In the genomic region with DNA sequence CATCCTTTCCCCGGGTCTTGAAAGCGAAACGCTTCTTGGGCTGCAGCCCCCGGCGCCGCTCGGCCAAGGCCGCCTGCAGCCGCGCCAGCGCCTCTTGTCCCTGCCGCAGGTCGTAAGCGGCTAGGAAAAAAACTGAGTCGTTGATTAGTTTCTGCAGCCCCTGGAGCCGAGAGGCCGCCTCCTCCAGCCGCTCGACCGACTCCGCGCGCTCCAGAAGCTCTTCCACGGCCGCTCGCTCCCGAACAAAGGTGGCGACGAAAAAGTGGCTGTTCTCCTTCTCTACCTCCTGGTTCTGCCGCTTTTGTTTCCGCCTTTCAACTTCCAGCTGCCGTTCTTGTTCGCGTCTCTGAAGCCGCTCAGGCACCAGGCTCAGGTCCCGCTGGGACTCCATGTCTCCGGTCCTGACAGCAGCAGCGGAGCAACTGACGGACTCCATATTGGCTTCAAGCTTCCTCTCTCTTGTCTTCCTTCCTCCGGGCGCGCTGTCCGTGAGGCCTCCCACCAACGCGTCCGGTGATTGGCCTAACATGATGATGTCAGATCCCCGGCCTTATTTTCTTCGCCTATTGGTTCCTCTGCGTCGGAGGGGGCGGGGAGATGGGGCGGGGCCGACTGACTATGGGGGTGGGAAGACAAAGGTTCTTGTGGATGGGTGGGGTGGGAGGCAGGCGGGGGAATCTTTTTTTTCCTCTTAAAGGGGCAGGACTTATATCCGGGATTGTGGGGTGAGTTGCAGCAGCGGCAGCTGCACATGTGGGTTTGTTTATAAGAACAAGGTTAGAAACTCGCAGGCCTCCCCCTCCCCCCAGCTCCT, we compare ENCODE assay signal across 1 cellular context.
TF ChIP-seq lines count a peak whose summit lies in the region.

A gene with protein sequence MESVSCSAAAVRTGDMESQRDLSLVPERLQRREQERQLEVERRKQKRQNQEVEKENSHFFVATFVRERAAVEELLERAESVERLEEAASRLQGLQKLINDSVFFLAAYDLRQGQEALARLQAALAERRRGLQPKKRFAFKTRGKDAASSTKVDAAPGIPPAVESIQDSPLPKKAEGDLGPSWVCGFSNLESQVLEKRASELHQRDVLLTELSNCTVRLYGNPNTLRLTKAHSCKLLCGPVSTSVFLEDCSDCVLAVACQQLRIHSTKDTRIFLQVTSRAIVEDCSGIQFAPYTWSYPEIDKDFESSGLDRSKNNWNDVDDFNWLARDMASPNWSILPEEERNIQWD (minus strand): TSS at position 466 of the 814 bp plus-strand sequence. CDS start 30 bp downstream, at position 436.

TF ChIP-seq in GM23338, 12 proteins besides CTCF, POLR2A, EP300 and RAD21 (continued from another document):
- TF ChIP-seq, protein P1, sequence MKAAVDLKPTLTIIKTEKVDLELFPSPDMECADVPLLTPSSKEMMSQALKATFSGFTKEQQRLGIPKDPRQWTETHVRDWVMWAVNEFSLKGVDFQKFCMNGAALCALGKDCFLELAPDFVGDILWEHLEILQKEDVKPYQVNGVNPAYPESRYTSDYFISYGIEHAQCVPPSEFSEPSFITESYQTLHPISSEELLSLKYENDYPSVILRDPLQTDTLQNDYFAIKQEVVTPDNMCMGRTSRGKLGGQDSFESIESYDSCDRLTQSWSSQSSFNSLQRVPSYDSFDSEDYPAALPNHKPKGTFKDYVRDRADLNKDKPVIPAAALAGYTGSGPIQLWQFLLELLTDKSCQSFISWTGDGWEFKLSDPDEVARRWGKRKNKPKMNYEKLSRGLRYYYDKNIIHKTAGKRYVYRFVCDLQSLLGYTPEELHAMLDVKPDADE (IDR thresholded peaks at IDR 0.05): peak; percentile 52; the same call in 1 of the 2 replicates
- TF ChIP-seq, protein P2, sequence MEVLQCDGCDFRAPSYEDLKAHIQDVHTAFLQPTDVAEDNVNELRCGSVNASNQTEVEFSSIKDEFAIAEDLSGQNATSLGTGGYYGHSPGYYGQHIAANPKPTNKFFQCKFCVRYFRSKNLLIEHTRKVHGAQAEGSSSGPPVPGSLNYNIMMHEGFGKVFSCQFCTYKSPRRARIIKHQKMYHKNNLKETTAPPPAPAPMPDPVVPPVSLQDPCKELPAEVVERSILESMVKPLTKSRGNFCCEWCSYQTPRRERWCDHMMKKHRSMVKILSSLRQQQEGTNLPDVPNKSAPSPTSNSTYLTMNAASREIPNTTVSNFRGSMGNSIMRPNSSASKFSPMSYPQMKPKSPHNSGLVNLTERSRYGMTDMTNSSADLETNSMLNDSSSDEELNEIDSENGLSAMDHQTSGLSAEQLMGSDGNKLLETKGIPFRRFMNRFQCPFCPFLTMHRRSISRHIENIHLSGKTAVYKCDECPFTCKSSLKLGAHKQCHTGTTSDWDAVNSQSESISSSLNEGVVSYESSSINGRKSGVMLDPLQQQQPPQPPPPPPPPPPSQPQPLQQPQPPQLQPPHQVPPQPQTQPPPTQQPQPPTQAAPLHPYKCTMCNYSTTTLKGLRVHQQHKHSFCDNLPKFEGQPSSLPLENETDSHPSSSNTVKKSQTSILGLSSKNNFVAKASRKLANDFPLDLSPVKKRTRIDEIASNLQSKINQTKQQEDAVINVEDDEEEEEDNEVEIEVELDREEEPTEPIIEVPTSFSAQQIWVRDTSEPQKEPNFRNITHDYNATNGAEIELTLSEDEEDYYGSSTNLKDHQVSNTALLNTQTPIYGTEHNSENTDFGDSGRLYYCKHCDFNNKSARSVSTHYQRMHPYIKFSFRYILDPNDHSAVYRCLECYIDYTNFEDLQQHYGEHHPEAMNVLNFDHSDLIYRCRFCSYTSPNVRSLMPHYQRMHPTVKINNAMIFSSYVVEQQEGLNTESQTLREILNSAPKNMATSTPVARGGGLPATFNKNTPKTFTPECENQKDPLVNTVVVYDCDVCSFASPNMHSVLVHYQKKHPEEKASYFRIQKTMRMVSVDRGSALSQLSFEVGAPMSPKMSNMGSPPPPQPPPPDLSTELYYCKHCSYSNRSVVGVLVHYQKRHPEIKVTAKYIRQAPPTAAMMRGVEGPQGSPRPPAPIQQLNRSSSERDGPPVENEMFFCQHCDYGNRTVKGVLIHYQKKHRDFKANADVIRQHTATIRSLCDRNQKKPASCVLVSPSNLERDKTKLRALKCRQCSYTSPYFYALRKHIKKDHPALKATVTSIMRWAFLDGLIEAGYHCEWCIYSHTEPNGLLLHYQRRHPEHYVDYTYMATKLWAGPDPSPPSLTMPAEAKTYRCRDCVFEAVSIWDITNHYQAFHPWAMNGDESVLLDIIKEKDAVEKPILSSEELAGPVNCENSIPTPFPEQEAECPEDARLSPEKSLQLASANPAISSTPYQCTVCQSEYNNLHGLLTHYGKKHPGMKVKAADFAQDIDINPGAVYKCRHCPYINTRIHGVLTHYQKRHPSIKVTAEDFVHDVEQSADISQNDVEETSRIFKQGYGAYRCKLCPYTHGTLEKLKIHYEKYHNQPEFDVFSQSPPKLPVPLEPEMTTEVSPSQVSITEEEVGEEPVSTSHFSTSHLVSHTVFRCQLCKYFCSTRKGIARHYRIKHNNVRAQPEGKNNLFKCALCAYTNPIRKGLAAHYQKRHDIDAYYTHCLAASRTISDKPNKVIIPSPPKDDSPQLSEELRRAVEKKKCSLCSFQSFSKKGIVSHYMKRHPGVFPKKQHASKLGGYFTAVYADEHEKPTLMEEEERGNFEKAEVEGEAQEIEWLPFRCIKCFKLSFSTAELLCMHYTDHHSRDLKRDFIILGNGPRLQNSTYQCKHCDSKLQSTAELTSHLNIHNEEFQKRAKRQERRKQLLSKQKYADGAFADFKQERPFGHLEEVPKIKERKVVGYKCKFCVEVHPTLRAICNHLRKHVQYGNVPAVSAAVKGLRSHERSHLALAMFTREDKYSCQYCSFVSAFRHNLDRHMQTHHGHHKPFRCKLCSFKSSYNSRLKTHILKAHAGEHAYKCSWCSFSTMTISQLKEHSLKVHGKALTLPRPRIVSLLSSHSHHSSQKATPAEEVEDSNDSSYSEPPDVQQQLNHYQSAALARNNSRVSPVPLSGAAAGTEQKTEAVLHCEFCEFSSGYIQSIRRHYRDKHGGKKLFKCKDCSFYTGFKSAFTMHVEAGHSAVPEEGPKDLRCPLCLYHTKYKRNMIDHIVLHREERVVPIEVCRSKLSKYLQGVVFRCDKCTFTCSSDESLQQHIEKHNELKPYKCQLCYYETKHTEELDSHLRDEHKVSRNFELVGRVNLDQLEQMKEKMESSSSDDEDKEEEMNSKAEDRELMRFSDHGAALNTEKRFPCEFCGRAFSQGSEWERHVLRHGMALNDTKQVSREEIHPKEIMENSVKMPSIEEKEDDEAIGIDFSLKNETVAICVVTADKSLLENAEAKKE (CRISPR knock-in tag; IDR thresholded peaks at IDR 0.05): no peak
- no peak for TF ChIP-seq ZNF331 (CRISPR knock-in tag; IDR thresholded peaks at IDR 0.05; ENCODE audit: low read depth)
- TF ChIP-seq ZNF114 (CRISPR knock-in tag; IDR thresholded peaks at IDR 0.05): no peak
- no peak for TF ChIP-seq JUNB (IDR thresholded peaks at IDR 0.05; ENCODE audit: unreplicated experiment)
- peak; percentile 96 for TF ChIP-seq POLR2AphosphoS5 (IDR thresholded peaks at IDR 0.05; ENCODE audit: low read depth)
- TF ChIP-seq EZH2phosphoT487 (IDR thresholded peaks at IDR 0.05; ENCODE audit: unreplicated experiment): no peak
